In the genomic region with DNA sequence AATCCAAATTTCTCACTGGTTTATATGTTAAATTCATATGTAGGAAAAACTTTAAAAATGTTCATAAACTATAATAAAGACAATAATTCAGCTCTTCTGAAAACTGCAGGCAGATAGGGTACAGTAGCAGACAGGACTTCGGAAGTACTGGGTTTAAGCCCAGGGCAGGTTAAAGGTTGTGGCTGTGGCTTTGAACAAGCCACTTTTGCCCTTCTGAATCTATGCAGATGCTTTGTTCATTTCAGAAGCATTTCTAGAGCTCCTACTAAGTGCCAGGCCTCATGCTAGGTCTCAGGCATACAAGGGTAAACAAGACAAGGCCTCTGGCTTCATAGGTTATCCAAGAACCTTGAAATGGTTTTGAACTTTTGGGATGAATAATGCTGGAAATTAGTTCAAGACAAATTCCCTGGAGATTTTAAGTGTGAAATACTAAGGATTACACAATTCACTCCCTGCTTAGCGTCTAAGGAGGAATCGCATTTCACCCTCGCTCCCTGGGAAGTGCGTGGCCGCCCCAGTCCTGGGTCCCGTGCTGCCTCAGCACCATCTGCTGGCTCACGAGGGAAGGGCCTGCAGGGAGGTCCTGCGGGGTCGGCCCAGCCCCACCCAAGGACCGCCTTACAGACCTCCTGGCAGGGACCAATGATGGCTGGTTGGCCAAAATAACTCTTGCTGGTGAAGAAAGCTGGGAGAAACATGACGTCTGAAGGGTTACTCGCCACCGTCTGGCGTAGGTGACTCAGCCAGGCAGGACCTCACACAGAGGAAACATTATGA, we compare ENCODE assay signal across 1 cellular context.
TF ChIP-seq lines count a peak whose summit lies in the region.

No MANE protein-coding gene starts in this region.

TF ChIP-seq in HepG2, 621 proteins besides CTCF, POLR2A, EP300 and RAD21 (continued from another document):
- TF ChIP-seq ZNF788 (CRISPR knock-in tag; IDR thresholded peaks at IDR 0.05; ENCODE audit: borderline replicate concordance), result peak; percentile 50; the same call in 1 of the 2 replicates
- peak; percentile 34; the same call in 1 of the 2 replicates for TF ChIP-seq RARA (CRISPR knock-in tag; IDR thresholded peaks at IDR 0.05)
- TF ChIP-seq ZNF572 (CRISPR knock-in tag; IDR thresholded peaks at IDR 0.05), result no peak
- no peak for TF ChIP-seq FLYWCH1 (CRISPR knock-in tag; IDR thresholded peaks at IDR 0.05)
- TF ChIP-seq ZC3H4 (CRISPR knock-in tag; IDR thresholded peaks at IDR 0.05; ENCODE audit: borderline replicate concordance), result no peak
- TF ChIP-seq ZBTB38 (CRISPR knock-in tag; IDR thresholded peaks at IDR 0.05), result peak; percentile 54; the same call in 1 of the 2 replicates
- TF ChIP-seq, protein P1, sequence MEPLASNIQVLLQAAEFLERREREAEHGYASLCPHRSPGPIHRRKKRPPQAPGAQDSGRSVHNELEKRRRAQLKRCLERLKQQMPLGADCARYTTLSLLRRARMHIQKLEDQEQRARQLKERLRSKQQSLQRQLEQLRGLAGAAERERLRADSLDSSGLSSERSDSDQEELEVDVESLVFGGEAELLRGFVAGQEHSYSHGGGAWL (CRISPR knock-in tag; IDR thresholded peaks at IDR 0.05), result 0 out of 2 replicates have a peak, but pooled peaks have one; percentile 40
- 0 out of 2 replicates have a peak, but pooled peaks have one; percentile 12 for TF ChIP-seq SAP130 (CRISPR knock-in tag; IDR thresholded peaks at IDR 0.05; ENCODE audit: low read depth)
- TF ChIP-seq SMC3 (IDR thresholded peaks at IDR 0.05; ENCODE audit: low read length), result peak; percentile 55; the same call in 1 of the 2 replicates
- peak; percentile 58; the same call in 1 of the 2 replicates for TF ChIP-seq CEBPB (IDR thresholded peaks at IDR 0.05; ENCODE audit: borderline replicate concordance, low read depth, low read length)
- TF ChIP-seq ZNF510 (CRISPR knock-in tag; IDR thresholded peaks at IDR 0.05; ENCODE audit: low read depth), result no peak
- TF ChIP-seq, protein P2, sequence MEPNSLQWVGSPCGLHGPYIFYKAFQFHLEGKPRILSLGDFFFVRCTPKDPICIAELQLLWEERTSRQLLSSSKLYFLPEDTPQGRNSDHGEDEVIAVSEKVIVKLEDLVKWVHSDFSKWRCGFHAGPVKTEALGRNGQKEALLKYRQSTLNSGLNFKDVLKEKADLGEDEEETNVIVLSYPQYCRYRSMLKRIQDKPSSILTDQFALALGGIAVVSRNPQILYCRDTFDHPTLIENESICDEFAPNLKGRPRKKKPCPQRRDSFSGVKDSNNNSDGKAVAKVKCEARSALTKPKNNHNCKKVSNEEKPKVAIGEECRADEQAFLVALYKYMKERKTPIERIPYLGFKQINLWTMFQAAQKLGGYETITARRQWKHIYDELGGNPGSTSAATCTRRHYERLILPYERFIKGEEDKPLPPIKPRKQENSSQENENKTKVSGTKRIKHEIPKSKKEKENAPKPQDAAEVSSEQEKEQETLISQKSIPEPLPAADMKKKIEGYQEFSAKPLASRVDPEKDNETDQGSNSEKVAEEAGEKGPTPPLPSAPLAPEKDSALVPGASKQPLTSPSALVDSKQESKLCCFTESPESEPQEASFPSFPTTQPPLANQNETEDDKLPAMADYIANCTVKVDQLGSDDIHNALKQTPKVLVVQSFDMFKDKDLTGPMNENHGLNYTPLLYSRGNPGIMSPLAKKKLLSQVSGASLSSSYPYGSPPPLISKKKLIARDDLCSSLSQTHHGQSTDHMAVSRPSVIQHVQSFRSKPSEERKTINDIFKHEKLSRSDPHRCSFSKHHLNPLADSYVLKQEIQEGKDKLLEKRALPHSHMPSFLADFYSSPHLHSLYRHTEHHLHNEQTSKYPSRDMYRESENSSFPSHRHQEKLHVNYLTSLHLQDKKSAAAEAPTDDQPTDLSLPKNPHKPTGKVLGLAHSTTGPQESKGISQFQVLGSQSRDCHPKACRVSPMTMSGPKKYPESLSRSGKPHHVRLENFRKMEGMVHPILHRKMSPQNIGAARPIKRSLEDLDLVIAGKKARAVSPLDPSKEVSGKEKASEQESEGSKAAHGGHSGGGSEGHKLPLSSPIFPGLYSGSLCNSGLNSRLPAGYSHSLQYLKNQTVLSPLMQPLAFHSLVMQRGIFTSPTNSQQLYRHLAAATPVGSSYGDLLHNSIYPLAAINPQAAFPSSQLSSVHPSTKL (CRISPR knock-in tag; IDR thresholded peaks at IDR 0.05), result peak; percentile 64
- 0 out of 2 replicates have a peak, but pooled peaks have one; percentile 42 for TF ChIP-seq SPEN (CRISPR knock-in tag; IDR thresholded peaks at IDR 0.05; ENCODE audit: low read depth)
- TF ChIP-seq ZNF256 (CRISPR knock-in tag; conservative IDR thresholded peaks at IDR 0.05), result no peak
- TF ChIP-seq SRSF1 (optimal IDR thresholded peaks at IDR 0.05; ENCODE audit: low read depth, low read length), result no peak
- TF ChIP-seq ZNF780A (CRISPR knock-in tag; IDR thresholded peaks at IDR 0.05), result no peak
- TF ChIP-seq HIVEP1 (CRISPR knock-in tag; IDR thresholded peaks at IDR 0.05), result no peak
- no peak for TF ChIP-seq ZFP1 (CRISPR knock-in tag; IDR thresholded peaks at IDR 0.05)
- no peak for TF ChIP-seq ZZZ3 (CRISPR knock-in tag; IDR thresholded peaks at IDR 0.05; ENCODE audit: borderline replicate concordance)
- TF ChIP-seq ZNF30 (CRISPR knock-in tag; IDR thresholded peaks at IDR 0.05), result no peak
- peak; percentile 100 for TF ChIP-seq STAG1 (CRISPR knock-in tag; IDR thresholded peaks at IDR 0.05)
- TF ChIP-seq, protein P3, sequence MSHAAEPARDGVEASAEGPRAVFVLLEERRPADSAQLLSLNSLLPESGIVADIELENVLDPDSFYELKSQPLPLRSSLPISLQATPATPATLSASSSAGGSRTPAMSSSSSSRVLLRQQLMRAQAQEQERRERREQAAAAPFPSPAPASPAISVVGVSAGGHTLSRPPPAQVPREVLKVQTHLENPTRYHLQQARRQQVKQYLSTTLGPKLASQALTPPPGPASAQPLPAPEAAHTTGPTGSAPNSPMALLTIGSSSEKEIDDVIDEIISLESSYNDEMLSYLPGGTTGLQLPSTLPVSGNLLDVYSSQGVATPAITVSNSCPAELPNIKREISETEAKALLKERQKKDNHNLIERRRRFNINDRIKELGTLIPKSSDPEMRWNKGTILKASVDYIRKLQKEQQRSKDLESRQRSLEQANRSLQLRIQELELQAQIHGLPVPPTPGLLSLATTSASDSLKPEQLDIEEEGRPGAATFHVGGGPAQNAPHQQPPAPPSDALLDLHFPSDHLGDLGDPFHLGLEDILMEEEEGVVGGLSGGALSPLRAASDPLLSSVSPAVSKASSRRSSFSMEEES (CRISPR knock-in tag; IDR thresholded peaks at IDR 0.05), result no peak
- peak; percentile 32; the same call in 1 of the 2 replicates for TF ChIP-seq ZFX (CRISPR knock-in tag; IDR thresholded peaks at IDR 0.05; ENCODE audit: low read depth)
- no peak for TF ChIP-seq IRX3 (CRISPR knock-in tag; IDR thresholded peaks at IDR 0.05; ENCODE audit: borderline replicate concordance, low read depth)
- TF ChIP-seq KDM2A (CRISPR knock-in tag; IDR thresholded peaks at IDR 0.05; ENCODE audit: borderline replicate concordance, low read depth), result peak; percentile 73; the same call in 1 of the 2 replicates
- TF ChIP-seq, protein P4, sequence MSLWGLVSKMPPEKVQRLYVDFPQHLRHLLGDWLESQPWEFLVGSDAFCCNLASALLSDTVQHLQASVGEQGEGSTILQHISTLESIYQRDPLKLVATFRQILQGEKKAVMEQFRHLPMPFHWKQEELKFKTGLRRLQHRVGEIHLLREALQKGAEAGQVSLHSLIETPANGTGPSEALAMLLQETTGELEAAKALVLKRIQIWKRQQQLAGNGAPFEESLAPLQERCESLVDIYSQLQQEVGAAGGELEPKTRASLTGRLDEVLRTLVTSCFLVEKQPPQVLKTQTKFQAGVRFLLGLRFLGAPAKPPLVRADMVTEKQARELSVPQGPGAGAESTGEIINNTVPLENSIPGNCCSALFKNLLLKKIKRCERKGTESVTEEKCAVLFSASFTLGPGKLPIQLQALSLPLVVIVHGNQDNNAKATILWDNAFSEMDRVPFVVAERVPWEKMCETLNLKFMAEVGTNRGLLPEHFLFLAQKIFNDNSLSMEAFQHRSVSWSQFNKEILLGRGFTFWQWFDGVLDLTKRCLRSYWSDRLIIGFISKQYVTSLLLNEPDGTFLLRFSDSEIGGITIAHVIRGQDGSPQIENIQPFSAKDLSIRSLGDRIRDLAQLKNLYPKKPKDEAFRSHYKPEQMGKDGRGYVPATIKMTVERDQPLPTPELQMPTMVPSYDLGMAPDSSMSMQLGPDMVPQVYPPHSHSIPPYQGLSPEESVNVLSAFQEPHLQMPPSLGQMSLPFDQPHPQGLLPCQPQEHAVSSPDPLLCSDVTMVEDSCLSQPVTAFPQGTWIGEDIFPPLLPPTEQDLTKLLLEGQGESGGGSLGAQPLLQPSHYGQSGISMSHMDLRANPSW (CRISPR knock-in tag; IDR thresholded peaks at IDR 0.05; ENCODE audit: borderline replicate concordance), result no peak
- TF ChIP-seq FOXK2 (IDR thresholded peaks at IDR 0.05), result no peak
- no peak for TF ChIP-seq KAT8 (CRISPR knock-in tag; IDR thresholded peaks at IDR 0.05)
- TF ChIP-seq THAP11 (CRISPR knock-in tag; IDR thresholded peaks at IDR 0.05), result no peak
- TF ChIP-seq ZNF205 (CRISPR knock-in tag; IDR thresholded peaks at IDR 0.05), result 0 out of 2 replicates have a peak, but pooled peaks have one; percentile 37
- TF ChIP-seq FOXO1 (CRISPR knock-in tag; IDR thresholded peaks at IDR 0.05), result peak; percentile 24; the same call in 1 of the 2 replicates
- TF ChIP-seq GABPB1 (CRISPR knock-in tag; IDR thresholded peaks at IDR 0.05), result peak; percentile 42
- TF ChIP-seq PPARG (CRISPR knock-in tag; conservative IDR thresholded peaks at IDR 0.05), result 0 out of 2 replicates have a peak, but pooled peaks have one; percentile 18
- TF ChIP-seq TARDBP (CRISPR knock-in tag; IDR thresholded peaks at IDR 0.05), result no peak
- peak; percentile 42; the same call in 1 of the 2 replicates for TF ChIP-seq NFKB2 (CRISPR knock-in tag; IDR thresholded peaks at IDR 0.05; ENCODE audit: borderline replicate concordance)
- TF ChIP-seq BORCS8-MEF2B (CRISPR knock-in tag; IDR thresholded peaks at IDR 0.05), result 0 out of 2 replicates have a peak, but pooled peaks have one; percentile 54
- TF ChIP-seq RXRB (CRISPR knock-in tag; IDR thresholded peaks at IDR 0.05; ENCODE audit: borderline replicate concordance), result peak; percentile 54; the same call in 1 of the 2 replicates
- TF ChIP-seq DPF2 (CRISPR knock-in tag; IDR thresholded peaks at IDR 0.05; ENCODE audit: borderline replicate concordance, low read depth), result no peak
- no peak for TF ChIP-seq NFE2 (CRISPR knock-in tag; IDR thresholded peaks at IDR 0.05)
- TF ChIP-seq HOXA5 (CRISPR knock-in tag; IDR thresholded peaks at IDR 0.05), result 0 out of 2 replicates have a peak, but pooled peaks have one; percentile 24
